9 cellular contexts compared by ENCODE assay signal in genomic region chr12:14614704-14615121, GRCh38. TPM values are rescaled to one million over a fixed set of nuclear protein-coding genes. Genes with fewer than 3 reads are reported as not detected.
DNase-seq lines count a peak whose midpoint lies in the region; ATAC-seq and TF ChIP-seq lines count a peak whose summit lies in the region.
"Had no signal": no experiment of that assay in that cellular context is flagged by ENCODE, and none has a peak within 500 bp of the region (broad histone marks: within the 10 kb centered on the region; RNA-seq: fewer than 3 reads in every experiment).

No MANE protein-coding gene starts in this region.

- TF ChIP-seq EP300 in ovary (IDR thresholded peaks at IDR 0.05) = no peak

- H3K9me3 ChIP-seq in left lung (peaks cover 0 to 14% of the 10 kb centered on the region in 2 donors), ovary (no peaks in the 10 kb centered on the region)

- intact Hi-C loops in left lung (cut with DNase I) = no loop called here
- intact Hi-C loops in ovary (cut with DNase I) = no loop called here

- no peak for TF ChIP-seq POLR2A in ovary (IDR thresholded peaks at IDR 0.05)

- H3K27ac ChIP-seq in left lung (peak overlapping the region in 1 of 2 donors; percentile 26), caudate nucleus (ENCODE audit: low read depth, low read length) (no peak overlapping the region), ovary (no peak overlapping the region), RWPE1 (no peak overlapping the region)

- POLR2A ChIA-PET in RWPE1 (lab: Yijun Ruan, JAX; ENCODE audit: low non-redundant PET) = no interaction called here

- 78 to 91% (median 87%) methylated on average over 3 of the region's 3 CpGs for WGBS in ovary, 3 donors

- CTCF ChIA-PET in RWPE1 (lab: Yijun Ruan, JAX) = no interaction called here

- no peak overlapping the region for H3K4me3 ChIP-seq in left lung
- no peak overlapping the region for H3K4me3 ChIP-seq in ovary

- no peaks in the 10 kb centered on the region for H3K27me3 ChIP-seq in left lung
- no peaks in the 10 kb centered on the region for H3K27me3 ChIP-seq in ovary

- DNase-seq in KBM-7 = peak; percentile 56
- no peak for DNase-seq in left lung
- DNase-seq in caudate nucleus (lab: John Stamatoyannopoulos, UW) = no peak
- DNase-seq in HuH-7 (ENCODE audit: low spot score) = no peak
- no peak for DNase-seq in ovary
- no peak for DNase-seq in RWPE1 (ENCODE audit: low spot score)

- H3K4me1 ChIP-seq in left lung (peaks cover 0 to 27% of the 10 kb centered on the region in 2 donors), ovary (ENCODE audit: insufficient read depth) (no peaks in the 10 kb centered on the region)

- ATAC-seq in GM18517 (IDR thresholded peaks at IDR 0.05; ENCODE audit: unreplicated experiment) (peak; percentile 58), HG02588 (IDR thresholded peaks at IDR 0.05; ENCODE audit: unreplicated experiment) (peak; percentile 48), left lung (peak; percentile 38)

- TF ChIP-seq CTCF in left lung (IDR thresholded peaks at IDR 0.05) = no peak
- no peak for TF ChIP-seq CTCF in ovary (IDR thresholded peaks at IDR 0.05)
- TF ChIP-seq CTCF in RWPE1 (conservative IDR thresholded peaks at IDR 0.05; ENCODE audit: low read depth) = no peak

- H3K36me3 ChIP-seq in left lung = no peaks in the 10 kb centered on the region
- no peaks in the 10 kb centered on the region for H3K36me3 ChIP-seq in ovary

- in situ Hi-C loops in KBM-7 (cut with MboI; ENCODE audit: low pct_unique_long_range_greater_than_20kb, low sequenced_read_pairs) = no loop called here

RNA-seq across cellular contexts. Expression of gene PLBD1, which starts 47.0 kb away (rescaled TPM):
- 10 to 100 TPM; 29.3 to 44.8 TPM for total RNA-seq in left lung
- 10 to 100 TPM in 1 of 7 donors, 1 to 10 TPM in 6; 1.1 to 12.9 (median 4.6) TPM for total RNA-seq in ovary
- 10 to 100 TPM in 1 of 2 donors, 1 to 10 TPM in 1; 3.5 to 54.0 TPM for polyA plus RNA-seq in ovary
- total RNA-seq: T-helper 1 cell treated with Interleukin-12 subunit alpha and Interleukin-12 subunit beta and Interleukin-4 antibody, amounts not matched to agents 30 ng/mL and 1 ng/mL, for 36 hours had no signal
